ENCODE assay signal across 1 cellular context in the genomic region with DNA sequence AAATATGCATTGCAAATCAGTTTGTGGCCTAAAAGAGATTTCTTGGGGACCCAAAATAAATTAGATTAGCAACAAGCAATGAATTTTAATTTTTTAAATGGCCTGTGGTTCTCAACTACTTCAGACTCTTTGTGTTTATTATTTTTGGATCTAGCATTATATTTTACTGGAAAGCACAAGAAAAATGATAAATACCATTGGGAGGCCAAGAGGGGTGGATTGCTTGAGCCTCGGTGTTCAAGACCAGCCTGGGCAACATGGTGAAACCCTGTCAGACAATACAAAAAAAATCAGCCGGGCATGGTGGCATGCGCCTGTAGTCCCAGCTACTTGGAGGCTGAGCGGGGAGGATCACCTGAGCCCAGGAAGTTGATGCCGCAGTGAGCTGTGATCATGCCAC.
TF ChIP-seq lines count a peak whose summit lies in the region.

No MANE protein-coding gene starts in this region.

TF ChIP-seq in endothelial cell of umbilical vein, 7 proteins besides CTCF, POLR2A, EP300 and RAD21:
- TF ChIP-seq EZH2 (IDR thresholded peaks at IDR 0.05; ENCODE audit: borderline replicate concordance, low read depth, low read length, severe bottlenecking): no peak
- no peak for TF ChIP-seq FOS (IDR thresholded peaks at IDR 0.05; ENCODE audit: borderline replicate concordance, insufficient read depth, low read length)
- no peak for TF ChIP-seq JUN (IDR thresholded peaks at IDR 0.05; ENCODE audit: borderline replicate concordance, insufficient read depth, insufficient read length, low read depth)
- TF ChIP-seq, protein P1, sequence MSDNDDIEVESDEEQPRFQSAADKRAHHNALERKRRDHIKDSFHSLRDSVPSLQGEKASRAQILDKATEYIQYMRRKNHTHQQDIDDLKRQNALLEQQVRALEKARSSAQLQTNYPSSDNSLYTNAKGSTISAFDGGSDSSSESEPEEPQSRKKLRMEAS (IDR thresholded peaks at IDR 0.05; ENCODE audit: insufficient read depth, insufficient read length): no peak
- TF ChIP-seq MYC (IDR thresholded peaks at IDR 0.05; ENCODE audit: low read depth, low read length): no peak
- no peak for TF ChIP-seq POLR2AphosphoS5 (IDR thresholded peaks at IDR 0.05; ENCODE audit: insufficient read depth, low read depth, low read length)
- TF ChIP-seq GATA2 (IDR thresholded peaks at IDR 0.05; ENCODE audit: insufficient read depth, insufficient read length, low read depth, low read length): no peak
